Comparison of ENCODE assay signal across 8 cellular contexts in the genomic region with DNA sequence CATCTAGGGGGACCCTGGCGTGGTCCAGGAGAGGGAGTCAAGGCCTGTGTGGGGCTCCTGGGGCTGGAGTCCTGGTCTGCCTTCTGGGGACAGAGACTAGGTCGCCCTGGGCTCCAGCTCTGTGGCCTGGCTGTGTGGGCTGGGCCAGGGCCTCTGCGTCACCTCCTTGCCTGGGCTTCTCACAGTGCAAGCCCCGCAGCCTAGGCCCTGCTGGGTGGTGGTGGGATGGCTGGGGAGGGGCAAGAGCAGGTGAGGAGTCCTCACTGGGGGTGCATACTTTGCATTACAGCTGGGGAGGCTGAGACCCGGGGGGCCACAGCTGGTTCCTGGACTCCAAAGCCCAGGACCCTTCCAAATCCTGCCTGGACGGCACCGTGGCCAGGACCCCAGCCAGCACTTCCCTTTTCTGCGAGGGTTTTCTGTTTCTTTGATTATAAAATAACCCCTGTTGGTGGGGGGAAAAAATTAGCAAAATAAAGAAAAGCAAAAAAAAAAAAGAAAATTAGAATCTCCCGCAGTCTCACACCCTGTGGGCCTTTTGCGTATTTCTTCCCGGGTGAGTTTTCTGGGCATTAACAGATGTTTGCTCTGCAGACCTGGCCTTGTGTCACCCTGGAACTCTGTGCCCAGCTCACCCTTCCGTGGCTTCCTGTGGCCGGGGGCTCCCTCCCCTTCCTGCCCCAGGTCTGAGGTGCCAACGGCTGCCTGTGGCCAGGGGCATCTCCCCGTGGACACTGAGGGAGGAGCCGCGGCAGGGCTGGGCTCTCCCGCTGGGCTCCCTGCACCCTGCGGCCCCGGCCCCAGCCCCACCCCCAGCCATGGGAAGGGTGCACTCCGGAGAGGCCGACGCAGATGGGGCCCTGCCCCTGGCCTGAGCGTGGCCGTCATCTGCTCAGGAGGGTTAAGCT. TPM values are rescaled to one million over a fixed set of nuclear protein-coding genes. Genes with fewer than 3 reads are reported as not detected.
DNase-seq lines count a peak whose midpoint lies in the region; ATAC-seq and TF ChIP-seq lines count a peak whose summit lies in the region.

No MANE protein-coding gene starts in this region.

- H3K9me3 Mint-ChIP-seq in GM23338: no peaks in the 10 kb centered on the region; the same call in 2 of the 3 replicates

- no peak overlapping the region; the same call in 2 of the 3 replicates for H3K4me3 Mint-ChIP-seq in GM23338

- no TSS peak for BruUV-seq in Panc1 (replicated peaks; lab: Mats Ljungman, UMichigan)

- peak overlapping the region in 1 of 2 donors; percentile 71 for H3K9ac ChIP-seq in stomach smooth muscle (ENCODE audit: low read length in 2 of 2)

- POLR2A ChIA-PET in Panc1 (lab: Charles Lee): interaction anchor here (0.6 kb wide), 2 partner anchors 25 to 106 kb away, joined by 3 to 4 read pairs; no protein-coding TSS in a partner anchor

- no peaks in the 10 kb centered on the region for H3K36me3 ChIP-seq in GM23338 (ENCODE audit: insufficient read depth)
- no peaks in the 10 kb centered on the region for H3K36me3 ChIP-seq in Panc1 (ENCODE audit: control insufficient read depth, insufficient read depth, low read length)
- H3K36me3 ChIP-seq in left ventricle myocardium inferior: no peaks in the 10 kb centered on the region
- no peaks in the 10 kb centered on the region for H3K36me3 ChIP-seq in stomach smooth muscle (ENCODE audit: control insufficient read depth in 2 of 2, insufficient read depth in 2 of 2, low read length in 2 of 2)

- H3K27me3 ChIP-seq in GM23338 (ENCODE audit: insufficient read depth): no peaks in the 10 kb centered on the region
- no peaks in the 10 kb centered on the region for H3K27me3 ChIP-seq in Panc1 (ENCODE audit: control insufficient read depth, insufficient read depth, low read length)
- no peaks in the 10 kb centered on the region for H3K27me3 ChIP-seq in left ventricle myocardium inferior (ENCODE audit: low read depth)
- no peaks in the 10 kb centered on the region for H3K27me3 ChIP-seq in stomach smooth muscle (ENCODE audit: control insufficient read depth in 1 of 2, insufficient read depth in 2 of 2, low read length in 2 of 2)

- peaks cover 30% of the 10 kb centered on the region for H3K4me1 Mint-ChIP-seq in GM23338

- peaks cover 3% of the 10 kb centered on the region for H3K27me3 Mint-ChIP-seq in GM23338 (ENCODE audit: insufficient read depth, low read depth, poor library complexity)

- H3K27ac Mint-ChIP-seq in GM23338: no peak overlapping the region; the same call in 1 of the 2 replicates

- DNase-seq in GM23338 (ENCODE audit: low spot score) (no peak), Panc1 (ENCODE audit: low read depth, low spot score) (no peak), left ventricle myocardium inferior (no peak), NCI-H1092 (lab: John Stamatoyannopoulos, UW) (no peak), NCI-H1694 (lab: John Stamatoyannopoulos, UW) (no peak)
- DNase-seq in stimulated activated CD4-positive, alpha-beta T cell treated with anti-CD3 and anti-CD28 coated beads, Interleukin-4, amount 100 ng/mL, for 4 hours: no peak

- H3K4me2 ChIP-seq in GM23338: no peak overlapping the region

- peak overlapping the region; percentile 78 for H3K27ac ChIP-seq in 22Rv1
- H3K27ac ChIP-seq in GM23338 (ENCODE audit: low read depth): no peak overlapping the region
- peak overlapping the region; percentile 94 for H3K27ac ChIP-seq in Panc1 (ENCODE audit: low read length)
- H3K27ac ChIP-seq in left ventricle myocardium inferior (replicated peaks): peak overlapping the region; percentile 92
- peak overlapping the region; percentile 94 for H3K27ac ChIP-seq in stomach smooth muscle (ENCODE audit: low read length)

- TF ChIP-seq CTCF in 22Rv1 (IDR thresholded peaks at IDR 0.05): no peak
- TF ChIP-seq CTCF in GM23338 (conservative IDR thresholded peaks at IDR 0.05; ENCODE audit: low read depth in 2 of 2): no peak
- TF ChIP-seq CTCF in Panc1 (IDR thresholded peaks at IDR 0.05): no peak
- no peak for TF ChIP-seq CTCF in left ventricle myocardium inferior (IDR thresholded peaks at IDR 0.05; ENCODE audit: borderline replicate concordance)

- H3K4me3 ChIP-seq in GM23338 (no peak overlapping the region), Panc1 (ENCODE audit: low read depth in 2 of 2, low read length in 2 of 2) (no peak overlapping the region; a peak in 1 of 4 replicates), left ventricle myocardium inferior (peak overlapping the region; percentile 42), stomach smooth muscle (ENCODE audit: low read length in 2 of 2) (peak overlapping the region in 1 of 2 donors; percentile 60)

- ATAC-seq in GM23338: peak; percentile 6
- ATAC-seq in Panc1: peak; percentile 70

- CTCF ChIA-PET in Panc1 (lab: Charles Lee): interaction anchor here (0.6 to 0.7 kb wide), 2 partner anchors 25 to 26 kb away, joined by 3 to 4 read pairs; no protein-coding TSS in a partner anchor

- 0 out of 2 replicates have a peak, but pooled peaks cover 17% of the 10 kb centered on the region for H3F3A ChIP-seq in GM23338 (replicated peaks; ENCODE audit: low read depth)

- intact Hi-C loops in Panc1 (cut with micrococcal nuclease; ENCODE audit: unreplicated experiment) (no loop called here), left ventricle myocardium inferior (cut with micrococcal nuclease) (no loop called here)

- no peaks in the 10 kb centered on the region for H4K20me1 ChIP-seq in GM23338 (replicated peaks; ENCODE audit: insufficient read depth)

- H3K79me2 ChIP-seq in GM23338 (replicated peaks; ENCODE audit: insufficient read depth): no peaks in the 10 kb centered on the region

- H3K4me1 ChIP-seq in GM23338 (ENCODE audit: insufficient read depth) (peaks cover 15% of the 10 kb centered on the region), Panc1 (ENCODE audit: control insufficient read depth, insufficient read depth, low read length) (peaks cover 58% of the 10 kb centered on the region), left ventricle myocardium inferior (peaks cover 69% of the 10 kb centered on the region), stomach smooth muscle (ENCODE audit: control insufficient read depth, insufficient read depth, low read length) (peaks cover 64% of the 10 kb centered on the region)

- H3K36me3 Mint-ChIP-seq in GM23338 (ENCODE audit: low read depth): no peaks in the 10 kb centered on the region; the same call in 2 of the 3 replicates

- no peaks in the 10 kb centered on the region for H3K9me3 ChIP-seq in Panc1 (ENCODE audit: control insufficient read depth, insufficient read depth, low read depth, low read length)
- no peaks in the 10 kb centered on the region for H3K9me3 ChIP-seq in left ventricle myocardium inferior (replicated peaks)
- H3K9me3 ChIP-seq in stomach smooth muscle (ENCODE audit: control insufficient read depth in 2 of 2, low read length in 2 of 2): no peaks in the 10 kb centered on the region

- no peak overlapping the region for H2AFZ ChIP-seq in GM23338

- H3K9me2 ChIP-seq in GM23338 (ENCODE audit: insufficient read depth): no peaks in the 10 kb centered on the region

- in situ Hi-C loops in Panc1 (cut with HindIII; ENCODE audit: low pct_unique_long_range_greater_than_20kb, low sequenced_read_pairs): no loop called here

TF ChIP-seq in GM23338, 12 proteins besides CTCF, POLR2A, EP300 and RAD21:
- TF ChIP-seq POLR2AphosphoS5 (IDR thresholded peaks at IDR 0.05; ENCODE audit: low read depth): no peak
- TF ChIP-seq STAT1 (IDR thresholded peaks at IDR 0.05; ENCODE audit: unreplicated experiment): no peak
- TF ChIP-seq JUNB (IDR thresholded peaks at IDR 0.05; ENCODE audit: unreplicated experiment): no peak
- TF ChIP-seq CREB1 (CRISPR knock-in tag; IDR thresholded peaks at IDR 0.05; ENCODE audit: low read depth): no peak
- no peak for TF ChIP-seq ETS1 (IDR thresholded peaks at IDR 0.05)

RNA-seq across cellular contexts. Expression of gene PWWP2B, which starts 23.7 kb away (rescaled TPM):
- 8.6 and 12.8 TPM in 2 replicates for total RNA-seq in GM23338 (2014; rRNA removed; shearing (Covaris generic))
- 2.2 and 2.3 TPM in 2 replicates for polyA plus RNA-seq in GM23338 (2016; fragmentation: Nextera tagmentation; extraction: Ambion mirVana)
- total RNA-seq in Panc1 (2021; ENCODE audit: unreplicated experiment) (51.6 TPM), left ventricle myocardium inferior (17.2 TPM)
- 56.2 TPM for polyA plus RNA-seq in Panc1 (2012; ENCODE audit: insufficient read length)
